ENCODE assay signal across 8 cellular contexts in genomic region chr3:123584988-123585937, GRCh38. TPM values are rescaled to one million over a fixed set of nuclear protein-coding genes. Genes with fewer than 3 reads are reported as not detected.
DNase-seq lines count a peak whose midpoint lies in the region; ATAC-seq and FAIRE-seq lines count a peak whose summit lies in the region.

Gene HACD2 (minus strand): TSS chr3:123585053. CDS start chr3:123585027, 26 bp downstream.

- H2BK120ac ChIP-seq in mesenchymal stem cell (ENCODE audit: low read depth, low read length), result peak within 1 kb of the TSS; percentile 50

- FAIRE-seq in HTR-8/SVneo (lab: Jason Lieb, UNC), result peak; percentile 93

- H3K9ac ChIP-seq in endocrine pancreas (ENCODE audit: control insufficient read depth, insufficient read depth, low read length) (peak within 1 kb of the TSS; percentile 87), mesenchymal stem cell (ENCODE audit: low read length) (peak within 1 kb of the TSS; percentile 89)

- H3K27me3 ChIP-seq in endocrine pancreas (ENCODE audit: control insufficient read depth, insufficient read depth, low read length), result no peaks in the 10 kb centered on the region
- H3K27me3 ChIP-seq in mesenchymal stem cell (ENCODE audit: control insufficient read depth in 1 of 2, insufficient read depth in 1 of 2, low read length in 2 of 2), result no peaks in the 10 kb centered on the region

- H3K18ac ChIP-seq in mesenchymal stem cell (ENCODE audit: low read depth in 1 of 2, low read length in 2 of 2), result peak within 1 kb of the TSS; percentile 78 to 98

- peak within 1 kb of the TSS; percentile 96 for H4K8ac ChIP-seq in mesenchymal stem cell (ENCODE audit: low read length)

- no peak within 1 kb of the TSS for H2AK5ac ChIP-seq in mesenchymal stem cell (ENCODE audit: low read length, severe bottlenecking)

- H3K36me3 ChIP-seq in endocrine pancreas (ENCODE audit: control insufficient read depth, insufficient read depth, low read length) (no peaks in the 10 kb centered on the region), mesenchymal stem cell (ENCODE audit: control insufficient read depth in 1 of 2, insufficient read depth in 2 of 2, low read depth in 1 of 2, low read length in 2 of 2) (peaks cover 5 to 13% of the 10 kb centered on the region in 2 experiments)

- peak within 1 kb of the TSS; percentile 98 for H3K27ac ChIP-seq in mesenchymal stem cell (ENCODE audit: low read length, poor library complexity, severe bottlenecking)

- peak; percentile 84 for ATAC-seq in GM21367 (IDR thresholded peaks at IDR 0.05; ENCODE audit: unreplicated experiment)

- peak within 1 kb of the TSS in 1 of 2 experiments; percentile 59 for H3K23ac ChIP-seq in mesenchymal stem cell (ENCODE audit: low read length in 2 of 2)

- H4K91ac ChIP-seq in mesenchymal stem cell (ENCODE audit: low read length), result peak within 1 kb of the TSS; percentile 54

- H3K79me1 ChIP-seq in mesenchymal stem cell (replicated peaks; ENCODE audit: low read length, poor library complexity, severe bottlenecking), result peaks cover 25% of the 10 kb centered on the region

- H3K4me1 ChIP-seq in endocrine pancreas (ENCODE audit: control insufficient read depth, insufficient read depth, low read length), result peaks cover 12% of the 10 kb centered on the region
- peaks cover 2% of the 10 kb centered on the region for H3K4me1 ChIP-seq in mesenchymal stem cell (ENCODE audit: control insufficient read depth, insufficient read depth, low read depth, low read length)

- H3K14ac ChIP-seq in mesenchymal stem cell (ENCODE audit: low read length in 2 of 2), result peak within 1 kb of the TSS in 1 of 2 experiments; percentile 91

- H2BK15ac ChIP-seq in mesenchymal stem cell (ENCODE audit: low read depth, poor library complexity, severe bottlenecking), result peak within 1 kb of the TSS; percentile 94

- DNase-seq in COLO829 (ENCODE audit: low spot score), result peak; percentile 98
- DNase-seq in HTR-8/SVneo (ENCODE audit: insufficient read length, low spot score), result peak; percentile 86
- peak; percentile 96 for DNase-seq in NOMO-1 treated with dmso at 0.1 percent for 144 hours (lab: John Stamatoyannopoulos, UW; ENCODE audit: unreplicated experiment)
- DNase-seq in activated CD8-positive, alpha-beta memory T cell treated with anti-CD3 and anti-CD28 coated beads for 48 hours (ENCODE audit: low read depth in 2 of 3, low spot score in 2 of 3), result peak; percentile 86 to 89 (median 89)
- DNase-seq in mesenchymal stem cell, result peak; percentile 98
- DNase-seq in stimulated activated CD8-positive, alpha-beta memory T cell treated with anti-CD3 and anti-CD28 coated beads, Interleukin-12 subunit alpha, Interleukin-12 subunit beta, amount 100 ng/mL, for 4 hours (ENCODE audit: low read depth), result peak; percentile 91

- no peaks in the 10 kb centered on the region for H3K9me3 ChIP-seq in endocrine pancreas (ENCODE audit: control insufficient read depth, low read length)
- no peaks in the 10 kb centered on the region for H3K9me3 ChIP-seq in mesenchymal stem cell (ENCODE audit: control insufficient read depth, low read length)

- WGBS in mesenchymal stem cell, result under 1% methylated on average over 54 of the region's 54 CpGs

- H2BK12ac ChIP-seq in mesenchymal stem cell (ENCODE audit: low read length in 2 of 2), result peak within 1 kb of the TSS in 1 of 2 experiments; percentile 54

- peak within 1 kb of the TSS; percentile 31 to 82 for H3K4ac ChIP-seq in mesenchymal stem cell (ENCODE audit: low read depth in 1 of 2, low read length in 2 of 2)

- peak within 1 kb of the TSS; percentile 82 for H2BK5ac ChIP-seq in mesenchymal stem cell (ENCODE audit: low read depth, low read length, poor library complexity, severe bottlenecking)

- peak within 1 kb of the TSS; percentile 100 for H3K4me2 ChIP-seq in mesenchymal stem cell (ENCODE audit: low read length, poor library complexity, severe bottlenecking)

- peak within 1 kb of the TSS; percentile 98 for H2AFZ ChIP-seq in mesenchymal stem cell (ENCODE audit: low read depth, low read length)

- peak within 1 kb of the TSS; percentile 97 for H3K4me3 ChIP-seq in endocrine pancreas (ENCODE audit: control insufficient read depth, insufficient read depth, low read length)
- H3K4me3 ChIP-seq in mesenchymal stem cell (ENCODE audit: insufficient read depth in 1 of 2, low read depth in 1 of 2, low read length in 2 of 2), result peak within 1 kb of the TSS; percentile 83 to 93

RNA-seq across cellular contexts. Expression of gene HACD2, which starts in this region (rescaled TPM):
- 13.5 TPM for polyA plus RNA-seq in mesenchymal stem cell (2013, experiment 1 of 2)
- polyA plus RNA-seq in mesenchymal stem cell (2013, experiment 2 of 2), result 14.5 TPM

Comparison
In these comparisons a context has a peak if more than half of its experiments do, and no peak if none do; other contexts are left out.
1. Peak in every context shown above with its lines: DNase-seq, ATAC-seq, H3K4me3 ChIP-seq and H3K27ac ChIP-seq.